In genomic region chr12:124509300-124509675, GRCh38 we compare ENCODE assay signal across 9 cellular contexts. TPM values are rescaled to one million over a fixed set of nuclear protein-coding genes. Genes with fewer than 3 reads are reported as not detected.
DNase-seq lines count a peak whose midpoint lies in the region; ATAC-seq and TF ChIP-seq lines count a peak whose summit lies in the region.
"Had no signal": no experiment of that assay in that cellular context is flagged by ENCODE, and none has a peak within 500 bp of the region (broad histone marks: within the 10 kb centered on the region; RNA-seq: fewer than 3 reads in every experiment).

No MANE protein-coding gene starts in this region.

- no peak for TF ChIP-seq CTCF in IMR-90 (conservative IDR thresholded peaks at IDR 0.05; ENCODE audit: low read depth, low read length)
- TF ChIP-seq CTCF in body of pancreas (IDR thresholded peaks at IDR 0.05), result no peak
- TF ChIP-seq CTCF in tibial artery (IDR thresholded peaks at IDR 0.05), result no peak

- H3K4ac ChIP-seq in IMR-90 (ENCODE audit: low read depth, low read length) (peak overlapping the region; percentile 31; the same call in 1 of the 2 replicates), mesenchymal stem cell (ENCODE audit: low read depth in 1 of 2, low read length in 2 of 2) (peak overlapping the region in 1 of 2 experiments; percentile 71)

- H3K79me1 ChIP-seq in IMR-90 (ENCODE audit: low read depth in 1 of 2, low read length in 2 of 2) (peaks cover 27 to 98% of the 10 kb centered on the region in 2 experiments), mesenchymal stem cell (replicated peaks; ENCODE audit: low read length, poor library complexity, severe bottlenecking) (no peaks in the 10 kb centered on the region)

- no peak overlapping the region for H4K5ac ChIP-seq in IMR-90 (ENCODE audit: low read depth, low read length)

- H3K36me3 ChIP-seq in IMR-90 (ENCODE audit: control insufficient read depth, insufficient read depth, low read length), result peaks cover 2% of the 10 kb centered on the region; the same call in 1 of the 2 replicates
- H3K36me3 ChIP-seq in body of pancreas (replicated peaks in 1 of 2; ENCODE audit: insufficient read depth in 1 of 2, low read depth in 2 of 2), result no peaks in the 10 kb centered on the region
- H3K36me3 ChIP-seq in mesenchymal stem cell (ENCODE audit: control insufficient read depth in 1 of 2, insufficient read depth in 2 of 2, low read depth in 1 of 2, low read length in 2 of 2), result peaks cover 7 to 44% of the 10 kb centered on the region in 2 experiments
- no peaks in the 10 kb centered on the region for H3K36me3 ChIP-seq in tibial artery

- no peak overlapping the region for H3K27ac ChIP-seq in IMR-90 (ENCODE audit: insufficient read depth, low read length)
- H3K27ac ChIP-seq in body of pancreas, result peak overlapping the region; percentile 80 to 85 (median 82)
- H3K27ac ChIP-seq in mesenchymal stem cell (ENCODE audit: low read length, poor library complexity, severe bottlenecking), result peak overlapping the region; percentile 92
- H3K27ac ChIP-seq in tibial artery, result peak overlapping the region; percentile 51

- no peak overlapping the region for H2BK5ac ChIP-seq in IMR-90 (ENCODE audit: low read depth, low read length, poor library complexity, severe bottlenecking)
- H2BK5ac ChIP-seq in mesenchymal stem cell (ENCODE audit: low read depth, low read length, poor library complexity, severe bottlenecking), result no peak overlapping the region

- intact Hi-C loops in IMR-90 (cut with micrococcal nuclease) (no loop called here), body of pancreas (cut with DNase I) (no loop called here), tibial artery (cut with DNase I; ENCODE audit: low total_unique reads) (no loop called here)

- no peak overlapping the region for H2AFZ ChIP-seq in IMR-90 (replicated peaks; ENCODE audit: low read length, poor library complexity)
- no peak overlapping the region for H2AFZ ChIP-seq in mesenchymal stem cell (ENCODE audit: low read depth, low read length)

- POLR2A ChIA-PET in IMR-90 (lab: Charles Lee; ENCODE audit: unreplicated experiment), result no interaction called here

- no peak overlapping the region for H3K4me3 ChIP-seq in IMR-90 (ENCODE audit: insufficient read depth, low read depth, low read length)
- H3K4me3 ChIP-seq in body of pancreas, result no peak overlapping the region
- no peak overlapping the region for H3K4me3 ChIP-seq in mesenchymal stem cell (ENCODE audit: insufficient read depth in 1 of 2, low read depth in 1 of 2, low read length in 2 of 2)
- no peak overlapping the region for H3K4me3 ChIP-seq in tibial artery

- H2AK5ac ChIP-seq in IMR-90 (ENCODE audit: low read depth, low read length), result peak overlapping the region; percentile 76
- peak overlapping the region; percentile 80 for H2AK5ac ChIP-seq in mesenchymal stem cell (ENCODE audit: low read length, severe bottlenecking)

- WGBS in IMR-90 (ENCODE audit: extremely low coverage in 2 of 2, insufficient read length in 1 of 2), 2 experiments, result no CpG with 5 or more reads among the region's 1 CpG
- 60 to 63% methylated on average over 1 of the region's 1 CpG for WGBS in body of pancreas, 2 donors
- WGBS in mesenchymal stem cell, result 83% methylated on average over 1 of the region's 1 CpG

- DNase-seq in IMR-90, result no peak
- no peak for DNase-seq in body of pancreas
- no peak for DNase-seq in mesenchymal stem cell
- DNase-seq in tibial artery, result no peak
- no peak for DNase-seq in DMS79 treated with DMSO at 0.1 percent for 48 hours (lab: John Stamatoyannopoulos, UW)
- no peak for DNase-seq in NCI-H146 (lab: John Stamatoyannopoulos, UW)
- no peak for DNase-seq in COR-L47 (lab: John Stamatoyannopoulos, UW)
- DNase-seq: activated naive CD8-positive, alpha-beta T cell treated with anti-CD3 and anti-CD28 coated beads, Interleukin-2, amount 10 ng/mL, durations not matched to agents 7 days and 5 days; naive thymus-derived CD4-positive, alpha-beta T cell had no signal

- peak overlapping the region; percentile 22 to 93 for H2BK12ac ChIP-seq in mesenchymal stem cell (ENCODE audit: low read length in 2 of 2)

- H3K4me1 ChIP-seq in IMR-90 (ENCODE audit: control insufficient read depth, insufficient read depth, low read length) (peaks cover 37% of the 10 kb centered on the region), body of pancreas (peaks cover 89% of the 10 kb centered on the region), mesenchymal stem cell (ENCODE audit: control insufficient read depth, insufficient read depth, low read depth, low read length) (peaks cover 90% of the 10 kb centered on the region), tibial artery (peaks cover 9 to 100% (median 72%) of the 10 kb centered on the region in 4 donors)

- in situ Hi-C loops in IMR-90 (cut with MboI; ENCODE audit: low sequenced_read_pairs), result no loop called here

- H3K18ac ChIP-seq in IMR-90 (ENCODE audit: low read depth, low read length) (no peak overlapping the region; the same call in 1 of the 2 replicates), mesenchymal stem cell (ENCODE audit: low read depth in 1 of 2, low read length in 2 of 2) (peak overlapping the region; percentile 47 to 90)

- TF ChIP-seq RAD21 in IMR-90 (IDR thresholded peaks at IDR 0.05; ENCODE audit: low read length), result no peak

- BruUV-seq in IMR-90 (replicated peaks; lab: Mats Ljungman, UMichigan), result no TSS peak

- no peak overlapping the region for H3K14ac ChIP-seq in IMR-90 (replicated peaks; ENCODE audit: low read depth, low read length)
- H3K14ac ChIP-seq in mesenchymal stem cell (ENCODE audit: low read length in 2 of 2), result no peak overlapping the region

- H3K56ac ChIP-seq in IMR-90 (ENCODE audit: extremely low read depth, insufficient read depth, low read length), result no peak overlapping the region

- ATAC-seq in IMR-90 (ENCODE audit: low read depth) (no peak), body of pancreas (no peak)
- ATAC-seq: naive thymus-derived CD4-positive, alpha-beta T cell had no signal

- peak overlapping the region; percentile 35; the same call in 1 of the 2 replicates for H2BK20ac ChIP-seq in IMR-90 (ENCODE audit: low read depth, low read length)

- CTCF ChIA-PET in IMR-90 (lab: Yijun Ruan, JAX), result no interaction called here

- no peak overlapping the region for H2BK120ac ChIP-seq in IMR-90 (ENCODE audit: low read depth, low read length)
- peak overlapping the region; percentile 86 for H2BK120ac ChIP-seq in mesenchymal stem cell (ENCODE audit: low read depth, low read length)

- H3K4me2 ChIP-seq in IMR-90 (ENCODE audit: low read depth, low read length), result no peak overlapping the region
- no peak overlapping the region for H3K4me2 ChIP-seq in mesenchymal stem cell (ENCODE audit: low read length, poor library complexity, severe bottlenecking)

- dilution Hi-C loops in IMR-90 (cut with HindIII; ENCODE audit: low sequenced_read_pairs, unreplicated experiment), result no loop called here

- no peak overlapping the region for H4K91ac ChIP-seq in IMR-90 (ENCODE audit: insufficient read depth, low read depth, low read length)
- peak overlapping the region; percentile 48 for H4K91ac ChIP-seq in mesenchymal stem cell (ENCODE audit: low read length)

- TF ChIP-seq POLR2A in IMR-90 (IDR thresholded peaks at IDR 0.05; ENCODE audit: low read depth, low read length) (no peak), body of pancreas (IDR thresholded peaks at IDR 0.05) (no peak)

- no peaks in the 10 kb centered on the region for H3K27me3 ChIP-seq in IMR-90 (ENCODE audit: control insufficient read depth, insufficient read depth, low read length)
- H3K27me3 ChIP-seq in body of pancreas, result no peaks in the 10 kb centered on the region
- H3K27me3 ChIP-seq in mesenchymal stem cell (ENCODE audit: control insufficient read depth in 1 of 2, insufficient read depth in 1 of 2, low read length in 2 of 2), result no peaks in the 10 kb centered on the region
- no peaks in the 10 kb centered on the region for H3K27me3 ChIP-seq in tibial artery

- H4K20me1 ChIP-seq in IMR-90 (ENCODE audit: insufficient read depth, low read length), result peaks cover 98% of the 10 kb centered on the region

- H2BK15ac ChIP-seq in IMR-90 (ENCODE audit: low read depth, low read length) (no peak overlapping the region; the same call in 2 of the 3 replicates), mesenchymal stem cell (ENCODE audit: low read depth, poor library complexity, severe bottlenecking) (peak overlapping the region; percentile 82)

- H3K9me1 ChIP-seq in IMR-90 (ENCODE audit: insufficient read depth, low read length), result peaks cover 28% of the 10 kb centered on the region

- peak overlapping the region; percentile 65 for H2AK9ac ChIP-seq in IMR-90 (replicated peaks; ENCODE audit: low read depth, low read length, poor library complexity)

- no peak overlapping the region for H4K8ac ChIP-seq in IMR-90 (ENCODE audit: low read depth in 2 of 2, low read length in 2 of 2)
- peak overlapping the region; percentile 16 for H4K8ac ChIP-seq in mesenchymal stem cell (ENCODE audit: low read length)

- H3K9me3 ChIP-seq in IMR-90 (ENCODE audit: control insufficient read depth, insufficient read depth, low read length) (no peaks in the 10 kb centered on the region), body of pancreas (no peaks in the 10 kb centered on the region), mesenchymal stem cell (ENCODE audit: control insufficient read depth, low read length) (no peaks in the 10 kb centered on the region), tibial artery (no peaks in the 10 kb centered on the region)

- H3K23ac ChIP-seq in IMR-90 (ENCODE audit: low read depth, low read length) (0 out of 2 replicates have a peak overlapping the region, but pooled peaks have one; percentile 25), mesenchymal stem cell (ENCODE audit: low read length in 2 of 2) (no peak overlapping the region)

- no peak overlapping the region for H3K9ac ChIP-seq in IMR-90 (ENCODE audit: low read depth, low read length)
- no peak overlapping the region for H3K9ac ChIP-seq in mesenchymal stem cell (ENCODE audit: low read length)

TF ChIP-seq in IMR-90, 13 proteins besides CTCF, POLR2A, EP300 and RAD21 (continues in another document):
- TF ChIP-seq RFX5 (IDR thresholded peaks at IDR 0.05; ENCODE audit: low read depth, low read length) (no peak), MAZ (IDR thresholded peaks at IDR 0.05; ENCODE audit: borderline replicate concordance, low read depth, low read length) (no peak), NFE2L2 (IDR thresholded peaks at IDR 0.05; ENCODE audit: low read depth, low read length) (no peak), RCOR1 (IDR thresholded peaks at IDR 0.05; ENCODE audit: insufficient replicate concordance, low read length) (no peak), MXI1 (IDR thresholded peaks at IDR 0.05; ENCODE audit: borderline replicate concordance, low read depth, low read length) (no peak), BHLHE40 (IDR thresholded peaks at IDR 0.05; ENCODE audit: low read depth, low read length) (no peak)

RNA-seq across cellular contexts. Expression of gene NCOR2, which starts 58.1 kb away (rescaled TPM):
- 12.9 and 15.3 TPM in 2 replicates for total RNA-seq in IMR-90 (2012; rRNA removed)
- 40.8 and 50.2 TPM in 2 replicates for polyA plus RNA-seq in IMR-90 (2012; rRNA removed)
- polyA plus RNA-seq in IMR-90 (2012; cell fraction: cytosol; rRNA removed), result 55.0 and 56.1 TPM in 2 replicates
- polyA plus RNA-seq in IMR-90 (2012; cell fraction: nucleus; rRNA removed; ENCODE audit: low replicate concordance), result 151 and 276 TPM in 2 replicates
- 100 to 1,000 TPM in 1 of 2 donors, 10 to 100 TPM in 1; 53.7 to 397 TPM for total RNA-seq in body of pancreas
- 120 TPM for polyA plus RNA-seq in mesenchymal stem cell (2013, experiment 1 of 2)
- 113 TPM for polyA plus RNA-seq in mesenchymal stem cell (2013, experiment 2 of 2)
